Comparison of ENCODE assay signal across 8 cellular contexts in the genomic region with DNA sequence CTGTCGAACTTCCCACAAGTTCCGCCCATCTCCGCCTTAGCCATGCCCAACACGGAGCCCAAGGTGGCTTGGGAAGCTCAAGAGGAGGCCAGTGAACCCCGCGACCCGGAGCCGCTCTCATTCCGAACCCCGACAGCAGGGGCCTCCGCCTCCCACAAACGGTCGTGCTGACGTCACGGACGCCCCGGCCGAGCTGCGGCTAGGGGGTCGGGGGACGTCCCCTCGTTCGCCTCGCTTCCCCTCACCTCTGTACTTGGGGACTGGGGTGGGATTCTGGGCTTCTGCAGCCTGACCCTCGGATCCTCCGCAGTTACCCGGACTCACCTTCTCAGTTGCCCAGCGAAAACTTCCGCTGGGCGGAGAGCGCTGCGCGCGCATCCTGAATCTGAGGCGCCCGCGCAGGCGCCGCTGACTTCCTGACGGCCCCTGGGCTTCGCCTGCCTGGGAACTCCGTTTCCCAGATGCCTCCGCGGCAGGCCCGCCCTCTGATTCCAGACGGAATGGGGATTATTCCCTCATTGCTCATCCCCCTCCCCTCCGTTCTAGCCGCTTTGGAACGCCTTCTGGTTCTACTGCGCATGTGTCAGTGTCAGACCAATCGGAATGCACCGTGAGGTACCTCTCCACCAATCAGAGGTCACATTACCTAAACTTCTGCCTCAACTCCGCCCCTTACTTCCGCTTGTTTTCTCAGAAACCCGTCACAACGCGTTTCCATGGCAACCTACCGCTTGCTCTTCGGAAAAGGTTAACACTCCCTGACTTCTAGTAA. TPM values are rescaled to one million over a fixed set of nuclear protein-coding genes. Genes with fewer than 3 reads are reported as not detected.
DNase-seq lines count a peak whose midpoint lies in the region; ATAC-seq and TF ChIP-seq lines count a peak whose summit lies in the region.

TSS of gene VRK3 (minus strand) at position 351 of the 772 bp plus-strand sequence. CDS start 9,210 bp downstream, outside the sequence.

- H3K4me1 ChIP-seq in KMS-11 (ENCODE audit: low read depth, poor library complexity, severe bottlenecking) (peaks cover 15% of the 10 kb centered on the region), Peyer's patch (peaks cover 0 to 29% (median 12%) of the 10 kb centered on the region in 4 donors), esophagus (ENCODE audit: control insufficient read depth in 2 of 2, insufficient read depth in 2 of 2, low read length in 1 of 2) (peaks cover 0 to 5% of the 10 kb centered on the region in 2 donors), mucosa of stomach (ENCODE audit: control insufficient read depth, insufficient read depth, low read length) (peaks cover 20% of the 10 kb centered on the region)

- no peak for TF ChIP-seq CTCF in KMS-11 (conservative IDR thresholded peaks at IDR 0.05; ENCODE audit: low read depth, low read length)
- peak in 3 of 6 experiments; percentile 43 to 50 (median 45) for TF ChIP-seq CTCF in Peyer's patch (IDR thresholded peaks at IDR 0.05)

- peak within 1 kb of the TSS; percentile 70 for H2AFZ ChIP-seq in KMS-11 (ENCODE audit: low read depth)

- H3K27me3 ChIP-seq in KMS-11 (ENCODE audit: insufficient read depth, low read depth) (no peaks in the 10 kb centered on the region), Peyer's patch (no peaks in the 10 kb centered on the region), esophagus (ENCODE audit: control insufficient read depth in 1 of 2, insufficient read depth in 2 of 2, low read length in 2 of 2) (no peaks in the 10 kb centered on the region), mucosa of stomach (ENCODE audit: control insufficient read depth, insufficient read depth, low read length) (no peaks in the 10 kb centered on the region)

- DNase-seq in DMS79 treated with DMSO at 0.1 percent for 48 hours (lab: John Stamatoyannopoulos, UW) (peak; percentile 99), Peyer's patch (peak; percentile 98 to 99 (median 99))
- peak; percentile 96 to 97 for DNase-seq in activated T-cell treated with anti-CD3 and anti-CD28 coated beads, Interleukin-2, amount 50 U/mL, for 48 hours
- peak; percentile 94 to 96 for DNase-seq in stimulated activated CD8-positive, alpha-beta memory T cell treated with anti-CD3 and anti-CD28 coated beads, Interleukin-7, amount 100 ng/mL, for 1 hour (ENCODE audit: low read depth in 2 of 2)

- H3K9me3 ChIP-seq in Peyer's patch (no peaks in the 10 kb centered on the region), esophagus (ENCODE audit: control insufficient read depth in 2 of 2, insufficient read depth in 1 of 2, low read depth in 1 of 2, low read length in 1 of 2) (no peaks in the 10 kb centered on the region), mucosa of stomach (ENCODE audit: control insufficient read depth, low read length) (no peaks in the 10 kb centered on the region)

- WGBS in esophagus, 2 donors: 0% methylated on average over 46 to 59 of the region's 59 CpGs

- H3K4me3 ChIP-seq in KMS-11 (IDR thresholded peaks at IDR 0.05; ENCODE audit: insufficient read depth, low read depth, low read length) (no peak within 1 kb of the TSS), Peyer's patch (peak within 1 kb of the TSS; percentile 80 to 91 (median 83)), esophagus (ENCODE audit: low read depth in 1 of 2, low read length in 2 of 2) (peak within 1 kb of the TSS; percentile 83 to 91), mucosa of stomach (ENCODE audit: low read length) (peak within 1 kb of the TSS; percentile 85)

- H3K4me2 ChIP-seq in KMS-11: peak within 1 kb of the TSS; percentile 91

- ATAC-seq in GM21737 (IDR thresholded peaks at IDR 0.05; ENCODE audit: unreplicated experiment): peak; percentile 85

- peaks cover 40% of the 10 kb centered on the region for H3K79me2 ChIP-seq in KMS-11 (ENCODE audit: insufficient read depth, low read depth)

- peak; percentile 81 to 82 for TF ChIP-seq POLR2A in Peyer's patch (IDR thresholded peaks at IDR 0.05)

- peak within 1 kb of the TSS; percentile 51; the same call in 1 of the 2 replicates for H3K9ac ChIP-seq in KMS-11
- peak within 1 kb of the TSS; percentile 89 for H3K9ac ChIP-seq in mucosa of stomach (ENCODE audit: low read length)

- peak within 1 kb of the TSS; percentile 41 for H3K27ac ChIP-seq in KMS-11
- peak within 1 kb of the TSS; percentile 89 to 96 (median 92) for H3K27ac ChIP-seq in Peyer's patch
- peak within 1 kb of the TSS; percentile 97 to 99 for H3K27ac ChIP-seq in esophagus (ENCODE audit: low read depth in 2 of 2, low read length in 1 of 2)

- H4K20me1 ChIP-seq in KMS-11 (ENCODE audit: insufficient read depth): no peaks in the 10 kb centered on the region

- H3K36me3 ChIP-seq in KMS-11 (ENCODE audit: insufficient read depth): no peaks in the 10 kb centered on the region
- H3K36me3 ChIP-seq in Peyer's patch: peaks cover 0 to 5% (median 0%) of the 10 kb centered on the region in 3 donors
- H3K36me3 ChIP-seq in esophagus (ENCODE audit: control insufficient read depth in 2 of 2, insufficient read depth in 2 of 2, low read length in 1 of 2): peaks cover 2% of the 10 kb centered on the region in 2 donors
- H3K36me3 ChIP-seq in mucosa of stomach (ENCODE audit: control insufficient read depth, insufficient read depth, low read length): no peaks in the 10 kb centered on the region

RNA-seq across cellular contexts. Expression of gene VRK3, which starts in this region (rescaled TPM):
- total RNA-seq in Peyer's patch: 10 to 100 TPM; 76.7 to 98.1 (median 83.9) TPM
- 10 to 100 TPM; 12.5 to 14.1 TPM for polyA plus RNA-seq in esophagus

Comparison
In these comparisons a context has a peak if more than half of its experiments do, and no peak if none do; other contexts are left out.
1. H3K27ac ChIP-seq: peak in every context shown above with its lines; median percentile 98 in esophagus; 92 in Peyer's patch; 41 in KMS-11.